9 cellular contexts compared by ENCODE assay signal in genomic region chr12:32671930-32672785, GRCh38. TPM values are rescaled to one million over a fixed set of nuclear protein-coding genes. Genes with fewer than 3 reads are reported as not detected.
DNase-seq lines count a peak whose midpoint lies in the region; ATAC-seq, FAIRE-seq and TF ChIP-seq lines count a peak whose summit lies in the region.
"Had no signal": no experiment of that assay in that cellular context is flagged by ENCODE, and none has a peak within 500 bp of the region (broad histone marks: within the 10 kb centered on the region; RNA-seq: fewer than 3 reads in every experiment).

No MANE protein-coding gene starts in this region.

- no peaks in the 10 kb centered on the region for H4K20me1 ChIP-seq in DOHH2 (ENCODE audit: control insufficient read depth, insufficient read depth, low read depth, low read length)

- H3K9me3 ChIP-seq in DOHH2 (ENCODE audit: control insufficient read depth, insufficient read depth, low read length) (peaks cover 3% of the 10 kb centered on the region; the same call in 1 of the 2 replicates), right cardiac atrium (ENCODE audit: control insufficient read depth, low read length) (no peaks in the 10 kb centered on the region), small intestine (ENCODE audit: control insufficient read depth, low read depth) (no peaks in the 10 kb centered on the region)

- FAIRE-seq in small intestine (lab: Jason Lieb, UNC): no peak

- peak overlapping the region; percentile 27; the same call in 1 of the 2 replicates for H3K27ac ChIP-seq in DOHH2 (ENCODE audit: low read depth, low read length)
- H3K27ac ChIP-seq in right cardiac atrium (ENCODE audit: low read length): no peak overlapping the region
- no peak overlapping the region for H3K27ac ChIP-seq in small intestine (ENCODE audit: low read depth in 1 of 2, low read length in 1 of 2)

- TF ChIP-seq CTCF in DOHH2 (IDR thresholded peaks at IDR 0.05; ENCODE audit: low read depth, low read length, poor library complexity, severe bottlenecking): peak; percentile 74

- peaks cover 11% of the 10 kb centered on the region; the same call in 1 of the 2 replicates for H3F3A ChIP-seq in DOHH2 (ENCODE audit: control insufficient read depth, insufficient read depth)

- no peaks in the 10 kb centered on the region for H3K79me2 ChIP-seq in DOHH2 (ENCODE audit: control insufficient read depth, low read length)

- no peaks in the 10 kb centered on the region for H3K27me3 ChIP-seq in DOHH2 (ENCODE audit: control insufficient read depth, low read length)
- no peaks in the 10 kb centered on the region for H3K27me3 ChIP-seq in right cardiac atrium (ENCODE audit: control insufficient read depth, insufficient read depth)
- no peaks in the 10 kb centered on the region for H3K27me3 ChIP-seq in small intestine (ENCODE audit: control insufficient read depth in 2 of 2, insufficient read depth in 2 of 2, low read length in 2 of 2)

- DNase-seq in NCI-H345 (lab: John Stamatoyannopoulos, UW) (peak; percentile 69), amniotic epithelial cell (ENCODE audit: low read depth) (peak; percentile 67), right cardiac atrium (no peak), small intestine (peak; percentile 69), ecto neural progenitor cell (ENCODE audit: low spot score) (no peak)
- DNase-seq: activated B cell treated with CpG ODN at 0.5 μM for 24 hours had no signal

- H3K36me3 ChIP-seq in DOHH2 (ENCODE audit: control insufficient read depth, low read length) (no peaks in the 10 kb centered on the region), small intestine (ENCODE audit: control insufficient read depth in 2 of 2, insufficient read depth in 2 of 2, low read length in 2 of 2) (no peaks in the 10 kb centered on the region)

- no peaks in the 10 kb centered on the region for H3K9me2 ChIP-seq in DOHH2 (replicated peaks; ENCODE audit: control insufficient read depth, low read length)

- H3K4me3 ChIP-seq in DOHH2 (ENCODE audit: low read length): no peak overlapping the region
- H3K4me3 ChIP-seq in right cardiac atrium (ENCODE audit: low read length): no peak overlapping the region
- no peak overlapping the region for H3K4me3 ChIP-seq in small intestine (ENCODE audit: low read depth in 1 of 2, low read length in 2 of 2)

- ATAC-seq in HG02885 (IDR thresholded peaks at IDR 0.05; ENCODE audit: poor library complexity, unreplicated experiment): peak; percentile 46
- ATAC-seq in right cardiac atrium: peak; percentile 77 to 85
- no peak for ATAC-seq in HG03095 (IDR thresholded peaks at IDR 0.05; ENCODE audit: unreplicated experiment)

- WGBS in right cardiac atrium: 39% methylated on average over 11 of the region's 11 CpGs
- WGBS in small intestine, 3 donors: 31 to 42% (median 35%) methylated on average over 11 of the region's 11 CpGs

- intact Hi-C loops in right cardiac atrium (cut with DNase I): loop anchor here in 3 of 4 donors (5.0 kb wide), 2 partner anchors 215 to 305 kb away; no protein-coding TSS in a partner anchor

- H3K4me1 ChIP-seq in DOHH2 (ENCODE audit: control insufficient read depth, low read length) (peaks cover 24% of the 10 kb centered on the region), right cardiac atrium (ENCODE audit: control insufficient read depth, insufficient read depth, low read length) (no peaks in the 10 kb centered on the region), small intestine (ENCODE audit: control insufficient read depth in 2 of 2, insufficient read depth in 1 of 2, low read depth in 1 of 2, low read length in 1 of 2) (no peaks in the 10 kb centered on the region)

- peak overlapping the region; percentile 15 for H3K4me2 ChIP-seq in DOHH2 (ENCODE audit: low read length)

RNA-seq across cellular contexts. Expression of gene DNM1L, which starts 6.9 kb away (rescaled TPM):
- 10 to 100 TPM; 52.0 to 73.0 (median 62.0) TPM for total RNA-seq in right cardiac atrium
- polyA plus RNA-seq in right cardiac atrium (41.7 TPM), small intestine (10 to 100 TPM; 16.2 to 24.9 (median 19.5) TPM)

Comparison
In these comparisons a context has a peak if more than half of its experiments do, and no peak if none do; other contexts are left out.
1. DNase-seq: peak in NCI-H345 (single experiment), amniotic epithelial cell (single experiment) and small intestine (single experiment); none in right cardiac atrium (0 of 3) and ecto neural progenitor cell (single experiment).